Comparison of ENCODE assay signal across 1 cellular context in the genomic region with DNA sequence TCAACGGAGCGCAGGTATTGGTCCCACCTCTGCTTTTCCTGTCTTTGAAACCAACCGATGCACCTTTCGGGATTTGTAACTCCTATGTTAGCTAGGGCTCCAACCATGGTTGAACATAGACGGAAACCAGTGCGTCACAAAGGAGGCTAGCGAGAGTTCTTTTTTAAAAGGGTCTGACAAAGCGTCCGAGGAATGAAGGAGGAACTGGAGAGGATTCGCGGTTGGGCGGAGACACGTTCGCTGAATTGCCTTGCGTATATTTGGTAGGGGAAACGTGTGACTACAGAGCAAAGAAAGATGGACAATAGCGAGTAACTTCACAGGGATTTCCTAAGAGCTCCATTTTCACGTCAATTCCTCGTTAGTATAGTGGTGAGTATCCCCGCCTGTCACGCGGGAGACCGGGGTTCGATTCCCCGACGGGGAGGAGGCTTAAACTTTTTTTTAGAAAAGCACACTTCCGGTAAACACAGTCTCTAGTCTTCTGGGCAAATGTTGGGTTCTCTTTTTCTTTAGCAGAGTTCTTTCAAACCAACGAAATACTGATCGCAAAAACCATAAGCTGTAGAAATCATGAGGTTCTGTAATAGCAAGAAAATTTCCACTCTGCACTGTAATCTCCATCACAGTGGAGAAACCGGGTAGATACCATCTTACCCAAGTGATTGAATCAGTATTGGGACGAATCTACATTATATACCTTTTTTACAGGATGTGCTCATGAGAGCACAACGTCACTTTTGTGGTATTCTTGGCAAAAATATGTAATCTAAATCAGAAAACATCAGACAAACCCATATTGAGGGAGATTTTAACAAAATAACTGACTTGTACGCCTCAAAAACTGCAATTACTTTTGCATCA.
TF ChIP-seq lines count a peak whose summit lies in the region.

No MANE protein-coding gene starts in this region.

TF ChIP-seq in K562, 482 proteins besides CTCF, POLR2A, EP300 and RAD21 (continued from another document and continues in another):
- TF ChIP-seq, protein P1, sequence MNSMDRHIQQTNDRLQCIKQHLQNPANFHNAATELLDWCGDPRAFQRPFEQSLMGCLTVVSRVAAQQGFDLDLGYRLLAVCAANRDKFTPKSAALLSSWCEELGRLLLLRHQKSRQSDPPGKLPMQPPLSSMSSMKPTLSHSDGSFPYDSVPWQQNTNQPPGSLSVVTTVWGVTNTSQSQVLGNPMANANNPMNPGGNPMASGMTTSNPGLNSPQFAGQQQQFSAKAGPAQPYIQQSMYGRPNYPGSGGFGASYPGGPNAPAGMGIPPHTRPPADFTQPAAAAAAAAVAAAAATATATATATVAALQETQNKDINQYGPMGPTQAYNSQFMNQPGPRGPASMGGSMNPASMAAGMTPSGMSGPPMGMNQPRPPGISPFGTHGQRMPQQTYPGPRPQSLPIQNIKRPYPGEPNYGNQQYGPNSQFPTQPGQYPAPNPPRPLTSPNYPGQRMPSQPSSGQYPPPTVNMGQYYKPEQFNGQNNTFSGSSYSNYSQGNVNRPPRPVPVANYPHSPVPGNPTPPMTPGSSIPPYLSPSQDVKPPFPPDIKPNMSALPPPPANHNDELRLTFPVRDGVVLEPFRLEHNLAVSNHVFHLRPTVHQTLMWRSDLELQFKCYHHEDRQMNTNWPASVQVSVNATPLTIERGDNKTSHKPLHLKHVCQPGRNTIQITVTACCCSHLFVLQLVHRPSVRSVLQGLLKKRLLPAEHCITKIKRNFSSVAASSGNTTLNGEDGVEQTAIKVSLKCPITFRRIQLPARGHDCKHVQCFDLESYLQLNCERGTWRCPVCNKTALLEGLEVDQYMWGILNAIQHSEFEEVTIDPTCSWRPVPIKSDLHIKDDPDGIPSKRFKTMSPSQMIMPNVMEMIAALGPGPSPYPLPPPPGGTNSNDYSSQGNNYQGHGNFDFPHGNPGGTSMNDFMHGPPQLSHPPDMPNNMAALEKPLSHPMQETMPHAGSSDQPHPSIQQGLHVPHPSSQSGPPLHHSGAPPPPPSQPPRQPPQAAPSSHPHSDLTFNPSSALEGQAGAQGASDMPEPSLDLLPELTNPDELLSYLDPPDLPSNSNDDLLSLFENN (IDR thresholded peaks at IDR 0.05; ENCODE audit: low read depth in 2 of 2, low read length in 2 of 2): no peak
- peak in 1 of 2 experiments; percentile 28 for TF ChIP-seq NCOA2 (IDR thresholded peaks at IDR 0.05; ENCODE audit: partially characterized antibody in 2 of 2)
- TF ChIP-seq, protein P2, sequence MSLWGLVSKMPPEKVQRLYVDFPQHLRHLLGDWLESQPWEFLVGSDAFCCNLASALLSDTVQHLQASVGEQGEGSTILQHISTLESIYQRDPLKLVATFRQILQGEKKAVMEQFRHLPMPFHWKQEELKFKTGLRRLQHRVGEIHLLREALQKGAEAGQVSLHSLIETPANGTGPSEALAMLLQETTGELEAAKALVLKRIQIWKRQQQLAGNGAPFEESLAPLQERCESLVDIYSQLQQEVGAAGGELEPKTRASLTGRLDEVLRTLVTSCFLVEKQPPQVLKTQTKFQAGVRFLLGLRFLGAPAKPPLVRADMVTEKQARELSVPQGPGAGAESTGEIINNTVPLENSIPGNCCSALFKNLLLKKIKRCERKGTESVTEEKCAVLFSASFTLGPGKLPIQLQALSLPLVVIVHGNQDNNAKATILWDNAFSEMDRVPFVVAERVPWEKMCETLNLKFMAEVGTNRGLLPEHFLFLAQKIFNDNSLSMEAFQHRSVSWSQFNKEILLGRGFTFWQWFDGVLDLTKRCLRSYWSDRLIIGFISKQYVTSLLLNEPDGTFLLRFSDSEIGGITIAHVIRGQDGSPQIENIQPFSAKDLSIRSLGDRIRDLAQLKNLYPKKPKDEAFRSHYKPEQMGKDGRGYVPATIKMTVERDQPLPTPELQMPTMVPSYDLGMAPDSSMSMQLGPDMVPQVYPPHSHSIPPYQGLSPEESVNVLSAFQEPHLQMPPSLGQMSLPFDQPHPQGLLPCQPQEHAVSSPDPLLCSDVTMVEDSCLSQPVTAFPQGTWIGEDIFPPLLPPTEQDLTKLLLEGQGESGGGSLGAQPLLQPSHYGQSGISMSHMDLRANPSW (CRISPR knock-in tag; IDR thresholded peaks at IDR 0.05): no peak
- peak; percentile 75 to 97 for TF ChIP-seq ARNT (IDR thresholded peaks at IDR 0.05)
- TF ChIP-seq KLF1 (tag; IDR thresholded peaks at IDR 0.05): no peak
- no peak; the same call in 1 of the 2 replicates for TF ChIP-seq RAD51 (IDR thresholded peaks at IDR 0.05; ENCODE audit: borderline replicate concordance, low read depth)
- peak; percentile 36; the same call in 1 of the 2 replicates for TF ChIP-seq GATAD2B (IDR thresholded peaks at IDR 0.05; ENCODE audit: borderline replicate concordance)
- TF ChIP-seq FOXA3 (CRISPR knock-in tag; conservative IDR thresholded peaks at IDR 0.05 in 1 of 2, IDR thresholded peaks at IDR 0.05 in 1 of 2): peak in 1 of 2 experiments; percentile 56; a peak in 1 of 4 replicates
- TF ChIP-seq TRIM24 (IDR thresholded peaks at IDR 0.05): peak in 1 of 2 experiments; percentile 54; a peak in 2 of 4 replicates
- no peak for TF ChIP-seq ZC3H11A (IDR thresholded peaks at IDR 0.05; ENCODE audit: low read depth, low read length)
- no peak for TF ChIP-seq BACH1 (tag; IDR thresholded peaks at IDR 0.05)
- TF ChIP-seq CHCHD3 (CRISPR knock-in tag; IDR thresholded peaks at IDR 0.05): no peak
- peak in 1 of 2 experiments; percentile 73; a peak in 1 of 4 replicates for TF ChIP-seq CSDE1 (IDR thresholded peaks at IDR 0.05)
- TF ChIP-seq, protein P3, sequence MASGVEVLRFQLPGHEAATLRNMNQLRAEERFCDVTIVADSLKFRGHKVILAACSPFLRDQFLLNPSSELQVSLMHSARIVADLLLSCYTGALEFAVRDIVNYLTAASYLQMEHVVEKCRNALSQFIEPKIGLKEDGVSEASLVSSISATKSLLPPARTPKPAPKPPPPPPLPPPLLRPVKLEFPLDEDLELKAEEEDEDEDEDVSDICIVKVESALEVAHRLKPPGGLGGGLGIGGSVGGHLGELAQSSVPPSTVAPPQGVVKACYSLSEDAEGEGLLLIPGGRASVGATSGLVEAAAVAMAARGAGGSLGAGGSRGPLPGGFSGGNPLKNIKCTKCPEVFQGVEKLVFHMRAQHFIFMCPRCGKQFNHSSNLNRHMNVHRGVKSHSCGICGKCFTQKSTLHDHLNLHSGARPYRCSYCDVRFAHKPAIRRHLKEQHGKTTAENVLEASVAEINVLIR (CRISPR knock-in tag; IDR thresholded peaks at IDR 0.05): peak; percentile 54
- peak; percentile 95 for TF ChIP-seq ZNF764 (CRISPR knock-in tag; IDR thresholded peaks at IDR 0.05; ENCODE audit: low read depth)
- no peak for TF ChIP-seq SAFB2 (IDR thresholded peaks at IDR 0.05; ENCODE audit: borderline replicate concordance, low read depth, low read length, severe bottlenecking)
- TF ChIP-seq TSC22D4 (tag; IDR thresholded peaks at IDR 0.05): no peak
- TF ChIP-seq ZNF133 (CRISPR knock-in tag; IDR thresholded peaks at IDR 0.05): no peak
- TF ChIP-seq ZZZ3 (IDR thresholded peaks at IDR 0.05): no peak
- TF ChIP-seq, protein P4, sequence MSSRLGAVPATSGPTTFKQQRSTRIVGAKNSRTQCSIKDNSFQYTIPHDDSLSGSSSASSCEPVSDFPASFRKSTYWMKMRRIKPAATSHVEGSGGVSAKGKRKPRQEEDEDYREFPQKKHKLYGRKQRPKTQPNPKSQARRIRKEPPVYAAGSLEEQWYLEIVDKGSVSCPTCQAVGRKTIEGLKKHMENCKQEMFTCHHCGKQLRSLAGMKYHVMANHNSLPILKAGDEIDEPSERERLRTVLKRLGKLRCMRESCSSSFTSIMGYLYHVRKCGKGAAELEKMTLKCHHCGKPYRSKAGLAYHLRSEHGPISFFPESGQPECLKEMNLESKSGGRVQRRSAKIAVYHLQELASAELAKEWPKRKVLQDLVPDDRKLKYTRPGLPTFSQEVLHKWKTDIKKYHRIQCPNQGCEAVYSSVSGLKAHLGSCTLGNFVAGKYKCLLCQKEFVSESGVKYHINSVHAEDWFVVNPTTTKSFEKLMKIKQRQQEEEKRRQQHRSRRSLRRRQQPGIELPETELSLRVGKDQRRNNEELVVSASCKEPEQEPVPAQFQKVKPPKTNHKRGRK (tag; IDR thresholded peaks at IDR 0.05): no peak
- no peak for TF ChIP-seq MTA2 (IDR thresholded peaks at IDR 0.05; ENCODE audit: low read depth)
- no peak for TF ChIP-seq CREBBP (IDR thresholded peaks at IDR 0.05; ENCODE audit: low read depth, low read length)
- no peak for TF ChIP-seq KAT2B (IDR thresholded peaks at IDR 0.05; ENCODE audit: low read depth, low read length)
- TF ChIP-seq NELFE (IDR thresholded peaks at IDR 0.05; ENCODE audit: insufficient read depth, insufficient read length): no peak
- TF ChIP-seq, protein P5, sequence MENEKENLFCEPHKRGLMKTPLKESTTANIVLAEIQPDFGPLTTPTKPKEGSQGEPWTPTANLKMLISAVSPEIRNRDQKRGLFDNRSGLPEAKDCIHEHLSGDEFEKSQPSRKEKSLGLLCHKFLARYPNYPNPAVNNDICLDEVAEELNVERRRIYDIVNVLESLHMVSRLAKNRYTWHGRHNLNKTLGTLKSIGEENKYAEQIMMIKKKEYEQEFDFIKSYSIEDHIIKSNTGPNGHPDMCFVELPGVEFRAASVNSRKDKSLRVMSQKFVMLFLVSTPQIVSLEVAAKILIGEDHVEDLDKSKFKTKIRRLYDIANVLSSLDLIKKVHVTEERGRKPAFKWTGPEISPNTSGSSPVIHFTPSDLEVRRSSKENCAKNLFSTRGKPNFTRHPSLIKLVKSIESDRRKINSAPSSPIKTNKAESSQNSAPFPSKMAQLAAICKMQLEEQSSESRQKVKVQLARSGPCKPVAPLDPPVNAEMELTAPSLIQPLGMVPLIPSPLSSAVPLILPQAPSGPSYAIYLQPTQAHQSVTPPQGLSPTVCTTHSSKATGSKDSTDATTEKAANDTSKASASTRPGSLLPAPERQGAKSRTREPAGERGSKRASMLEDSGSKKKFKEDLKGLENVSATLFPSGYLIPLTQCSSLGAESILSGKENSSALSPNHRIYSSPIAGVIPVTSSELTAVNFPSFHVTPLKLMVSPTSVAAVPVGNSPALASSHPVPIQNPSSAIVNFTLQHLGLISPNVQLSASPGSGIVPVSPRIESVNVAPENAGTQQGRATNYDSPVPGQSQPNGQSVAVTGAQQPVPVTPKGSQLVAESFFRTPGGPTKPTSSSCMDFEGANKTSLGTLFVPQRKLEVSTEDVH (IDR thresholded peaks at IDR 0.05; ENCODE audit: low read depth, partially characterized antibody): peak; percentile 67
- TF ChIP-seq, protein P6, sequence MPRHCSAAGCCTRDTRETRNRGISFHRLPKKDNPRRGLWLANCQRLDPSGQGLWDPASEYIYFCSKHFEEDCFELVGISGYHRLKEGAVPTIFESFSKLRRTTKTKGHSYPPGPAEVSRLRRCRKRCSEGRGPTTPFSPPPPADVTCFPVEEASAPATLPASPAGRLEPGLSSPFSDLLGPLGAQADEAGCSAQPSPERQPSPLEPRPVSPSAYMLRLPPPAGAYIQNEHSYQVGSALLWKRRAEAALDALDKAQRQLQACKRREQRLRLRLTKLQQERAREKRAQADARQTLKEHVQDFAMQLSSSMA (CRISPR knock-in tag; IDR thresholded peaks at IDR 0.05): no peak
- TF ChIP-seq, protein P7, sequence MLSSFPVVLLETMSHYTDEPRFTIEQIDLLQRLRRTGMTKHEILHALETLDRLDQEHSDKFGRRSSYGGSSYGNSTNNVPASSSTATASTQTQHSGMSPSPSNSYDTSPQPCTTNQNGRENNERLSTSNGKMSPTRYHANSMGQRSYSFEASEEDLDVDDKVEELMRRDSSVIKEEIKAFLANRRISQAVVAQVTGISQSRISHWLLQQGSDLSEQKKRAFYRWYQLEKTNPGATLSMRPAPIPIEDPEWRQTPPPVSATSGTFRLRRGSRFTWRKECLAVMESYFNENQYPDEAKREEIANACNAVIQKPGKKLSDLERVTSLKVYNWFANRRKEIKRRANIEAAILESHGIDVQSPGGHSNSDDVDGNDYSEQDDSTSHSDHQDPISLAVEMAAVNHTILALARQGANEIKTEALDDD (IDR thresholded peaks at IDR 0.05): no peak; the same call in 1 of the 2 replicates
- TF ChIP-seq CEBPG (CRISPR knock-in tag; IDR thresholded peaks at IDR 0.05): 0 out of 2 replicates have a peak, but pooled peaks have one; percentile 7
- peak in 1 of 2 experiments; percentile 74; a peak in 3 of 4 replicates for TF ChIP-seq CEBPG (tag; conservative IDR thresholded peaks at IDR 0.05 in 1 of 2, IDR thresholded peaks at IDR 0.05 in 1 of 2)
- TF ChIP-seq, protein P8, sequence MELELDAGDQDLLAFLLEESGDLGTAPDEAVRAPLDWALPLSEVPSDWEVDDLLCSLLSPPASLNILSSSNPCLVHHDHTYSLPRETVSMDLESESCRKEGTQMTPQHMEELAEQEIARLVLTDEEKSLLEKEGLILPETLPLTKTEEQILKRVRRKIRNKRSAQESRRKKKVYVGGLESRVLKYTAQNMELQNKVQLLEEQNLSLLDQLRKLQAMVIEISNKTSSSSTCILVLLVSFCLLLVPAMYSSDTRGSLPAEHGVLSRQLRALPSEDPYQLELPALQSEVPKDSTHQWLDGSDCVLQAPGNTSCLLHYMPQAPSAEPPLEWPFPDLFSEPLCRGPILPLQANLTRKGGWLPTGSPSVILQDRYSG (tag; conservative IDR thresholded peaks at IDR 0.05; ENCODE audit: low read depth): 0 out of 2 replicates have a peak, but pooled peaks have one; percentile 19
- 0 out of 2 replicates have a peak, but pooled peaks have one; percentile 27 for TF ChIP-seq TOE1 (IDR thresholded peaks at IDR 0.05; ENCODE audit: borderline replicate concordance)
- peak; percentile 67; the same call in 1 of the 2 replicates for TF ChIP-seq TOE1 (CRISPR knock-in tag; IDR thresholded peaks at IDR 0.05; ENCODE audit: borderline replicate concordance, low read depth)
- TF ChIP-seq NR2C2 (CRISPR knock-in tag; IDR thresholded peaks at IDR 0.05): no peak
- peak; percentile 55 for TF ChIP-seq NR2C2 (tag; IDR thresholded peaks at IDR 0.05)
- peak; percentile 33 for TF ChIP-seq BRF1 (IDR thresholded peaks at IDR 0.05; ENCODE audit: borderline replicate concordance, extremely low read depth, insufficient read length)
- TF ChIP-seq MXI1 (IDR thresholded peaks at IDR 0.05; ENCODE audit: low read depth, low read length): no peak
- TF ChIP-seq NCOR1 (IDR thresholded peaks at IDR 0.05): no peak
- TF ChIP-seq, protein P9, sequence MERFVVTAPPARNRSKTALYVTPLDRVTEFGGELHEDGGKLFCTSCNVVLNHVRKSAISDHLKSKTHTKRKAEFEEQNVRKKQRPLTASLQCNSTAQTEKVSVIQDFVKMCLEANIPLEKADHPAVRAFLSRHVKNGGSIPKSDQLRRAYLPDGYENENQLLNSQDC (CRISPR knock-in tag; IDR thresholded peaks at IDR 0.05): no peak
- no peak; the same call in 1 of the 2 replicates for TF ChIP-seq ILF3 (IDR thresholded peaks at IDR 0.05; ENCODE audit: borderline replicate concordance)
- no peak for TF ChIP-seq DMBX1 (CRISPR knock-in tag; IDR thresholded peaks at IDR 0.05; ENCODE audit: borderline replicate concordance)
- 0 out of 2 replicates have a peak, but pooled peaks have one; percentile 15 for TF ChIP-seq MYNN (IDR thresholded peaks at IDR 0.05)
- TF ChIP-seq MYNN (CRISPR knock-in tag; IDR thresholded peaks at IDR 0.05): no peak
- TF ChIP-seq, protein P10, sequence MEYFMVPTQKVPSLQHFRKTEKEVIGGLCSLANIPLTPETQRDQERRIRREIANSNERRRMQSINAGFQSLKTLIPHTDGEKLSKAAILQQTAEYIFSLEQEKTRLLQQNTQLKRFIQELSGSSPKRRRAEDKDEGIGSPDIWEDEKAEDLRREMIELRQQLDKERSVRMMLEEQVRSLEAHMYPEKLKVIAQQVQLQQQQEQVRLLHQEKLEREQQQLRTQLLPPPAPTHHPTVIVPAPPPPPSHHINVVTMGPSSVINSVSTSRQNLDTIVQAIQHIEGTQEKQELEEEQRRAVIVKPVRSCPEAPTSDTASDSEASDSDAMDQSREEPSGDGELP (CRISPR knock-in tag; IDR thresholded peaks at IDR 0.05; ENCODE audit: borderline replicate concordance): no peak
- TF ChIP-seq NUFIP1 (IDR thresholded peaks at IDR 0.05; ENCODE audit: partially characterized antibody): peak; percentile 23
- no peak for TF ChIP-seq EHMT2 (IDR thresholded peaks at IDR 0.05)
